In genomic region chr18:79940126-79940813, GRCh38 we compare ENCODE assay signal across 27 cellular contexts. TPM values are rescaled to one million over a fixed set of nuclear protein-coding genes. Genes with fewer than 3 reads are reported as not detected.
DNase-seq lines count a peak whose midpoint lies in the region; ATAC-seq and TF ChIP-seq lines count a peak whose summit lies in the region.
"Had no signal": no experiment of that assay in that cellular context is flagged by ENCODE, and none has a peak within 500 bp of the region (broad histone marks: within the 10 kb centered on the region; RNA-seq: fewer than 3 reads in every experiment).

No MANE protein-coding gene starts in this region.

- no peak overlapping the region for H3K27ac Mint-ChIP-seq in activated naive CD8-positive, alpha-beta T cell treated with anti-CD3 and anti-CD28 coated beads, Interleukin-2, amount 10 ng/mL, durations not matched to agents 7 days and 5 days
- no peak overlapping the region for H3K27ac Mint-ChIP-seq in activated naive CD8-positive, alpha-beta T cell treated with anti-CD3 and anti-CD28 coated beads, Interleukin-2, amount 50 U/mL, for 24 hours
- H3K27ac Mint-ChIP-seq in type B pancreatic cell: no peak overlapping the region
- H3K27ac Mint-ChIP-seq: activated B cell treated with CpG ODN at 0.5 μM for 24 hours; activated CD4-positive, alpha-beta memory T cell treated with anti-CD3 and anti-CD28 coated beads for 36 hours; activated naive CD4-positive, alpha-beta T cell treated with anti-CD3 and anti-CD28 coated beads, Interleukin-2, amount 10 ng/mL, durations not matched to agents 7 days and 5 days; progenitor cell of endocrine pancreas had no signal

- intact Hi-C loops in dorsolateral prefrontal cortex (cut with DNase I): loop anchor here in 1 of 2 donors (10.0 kb wide), 1 partner anchor 265 kb away; the partner anchor contains the start of gene CTDP1
- intact Hi-C loops in mucosa of descending colon (cut with DNase I, micrococcal nuclease): no loop called here

- ATAC-seq in activated naive CD8-positive, alpha-beta T cell treated with anti-CD3 and anti-CD28 coated beads, Interleukin-2, amount 10 ng/mL, durations not matched to agents 7 days and 5 days (ENCODE audit: low read depth): no peak
- no peak for ATAC-seq in activated naive CD8-positive, alpha-beta T cell treated with anti-CD3 and anti-CD28 coated beads, Interleukin-2, amount 50 U/mL, for 24 hours
- no peak for ATAC-seq in mucosa of descending colon

- POLR2A ChIA-PET in activated naive CD8-positive, alpha-beta T cell treated with anti-CD3 and anti-CD28 coated beads, Interleukin-2, amount 10 ng/mL, durations not matched to agents 7 days and 5 days (lab: Charles Lee): interaction anchor here (1.1 kb wide), 1 partner anchor 42 kb away, joined by 3 read pairs; no protein-coding TSS in a partner anchor

- peaks cover 12% of the 10 kb centered on the region for H3K4me1 Mint-ChIP-seq in activated naive CD8-positive, alpha-beta T cell treated with anti-CD3 and anti-CD28 coated beads, Interleukin-2, amount 10 ng/mL, durations not matched to agents 7 days and 5 days
- peaks cover 20% of the 10 kb centered on the region for H3K4me1 Mint-ChIP-seq in activated naive CD8-positive, alpha-beta T cell treated with anti-CD3 and anti-CD28 coated beads, Interleukin-2, amount 50 U/mL, for 24 hours
- H3K4me1 Mint-ChIP-seq in type B pancreatic cell (ENCODE audit: unreplicated experiment): peaks cover 10% of the 10 kb centered on the region

- no peaks in the 10 kb centered on the region for H3K27me3 Mint-ChIP-seq in activated naive CD8-positive, alpha-beta T cell treated with anti-CD3 and anti-CD28 coated beads, Interleukin-2, amount 10 ng/mL, durations not matched to agents 7 days and 5 days
- no peaks in the 10 kb centered on the region for H3K27me3 Mint-ChIP-seq in activated naive CD8-positive, alpha-beta T cell treated with anti-CD3 and anti-CD28 coated beads, Interleukin-2, amount 50 U/mL, for 24 hours
- no peaks in the 10 kb centered on the region for H3K27me3 Mint-ChIP-seq in type B pancreatic cell
- H3K27me3 Mint-ChIP-seq: activated B cell treated with CpG ODN at 0.5 μM for 24 hours; activated CD4-positive, alpha-beta memory T cell treated with anti-CD3 and anti-CD28 coated beads for 36 hours; activated naive CD4-positive, alpha-beta T cell treated with anti-CD3 and anti-CD28 coated beads, Interleukin-2, amount 10 ng/mL, durations not matched to agents 7 days and 5 days; central memory CD8-positive, alpha-beta T cell; progenitor cell of endocrine pancreas had no signal

- peaks cover 45% of the 10 kb centered on the region for H3K4me1 ChIP-seq in mucosa of descending colon (ENCODE audit: low read depth)

- H3K27ac ChIP-seq in dorsolateral prefrontal cortex: peak overlapping the region in 1 of 59 donors; percentile 37
- H3K27ac ChIP-seq: ascending aorta had no signal

- H3K4me3 ChIP-seq in dorsolateral prefrontal cortex (no peak overlapping the region), mucosa of descending colon (no peak overlapping the region)
- H3K4me3 ChIP-seq: ascending aorta had no signal

- H3K9me3 ChIP-seq in mucosa of descending colon: no peaks in the 10 kb centered on the region
- H3K9me3 ChIP-seq: ascending aorta had no signal

- no peaks in the 10 kb centered on the region for H3K27me3 ChIP-seq in dorsolateral prefrontal cortex
- H3K27me3 ChIP-seq: ascending aorta had no signal

- DNase-seq in activated naive CD8-positive, alpha-beta T cell treated with anti-CD3 and anti-CD28 coated beads, Interleukin-2, amount 10 ng/mL, durations not matched to agents 7 days and 5 days: peak; percentile 9
- no peak for DNase-seq in activated naive CD8-positive, alpha-beta T cell treated with anti-CD3 and anti-CD28 coated beads, Interleukin-2, amount 50 U/mL, for 24 hours
- DNase-seq in dorsolateral prefrontal cortex: peak in 7 of 10 donors; percentile 5 to 38 (median 20)
- peak; percentile 6 to 41 (median 30) for DNase-seq in mucosa of descending colon
- DNase-seq in type B pancreatic cell (ENCODE audit: extremely low spot score, unreplicated experiment): peak; percentile 25
- no peak for DNase-seq in NCI-H2196 treated with DMSO at 0.1 percent for 48 hours (lab: John Stamatoyannopoulos, UW; ENCODE audit: unreplicated experiment)
- DNase-seq in NCI-H2081 treated with DMSO at 0.1 percent for 48 hours (lab: John Stamatoyannopoulos, UW): no peak
- DNase-seq in MV-4-11 (lab: John Stamatoyannopoulos, UW): no peak
- DNase-seq: activated B cell treated with CpG ODN at 0.5 μM for 24 hours; activated CD4-positive, alpha-beta memory T cell treated with anti-CD3 and anti-CD28 coated beads for 36 hours; activated naive CD4-positive, alpha-beta T cell treated with anti-CD3 and anti-CD28 coated beads, Interleukin-2, amount 10 ng/mL, durations not matched to agents 7 days and 5 days; activated T-cell treated with anti-CD3 and anti-CD28 coated beads, Interleukin-2, amount 50 U/mL, for 1 hour; Calu3; KG1; kidney glomerular epithelial cell; midbrain; NCI-H1694; NCI-H2227 treated with DMSO at 0.1 percent for 48 hours; NCI-H774; stimulated activated CD4-positive, alpha-beta T cell treated with anti-CD3 and anti-CD28 coated beads, Interleukin-1b, Interleukin-23, amount 100 ng/mL, for 48 hours; T-helper 9 cell; trophoblast cell had no signal

- H3K4me3 Mint-ChIP-seq in activated naive CD8-positive, alpha-beta T cell treated with anti-CD3 and anti-CD28 coated beads, Interleukin-2, amount 10 ng/mL, durations not matched to agents 7 days and 5 days: no peak overlapping the region
- no peak overlapping the region for H3K4me3 Mint-ChIP-seq in activated naive CD8-positive, alpha-beta T cell treated with anti-CD3 and anti-CD28 coated beads, Interleukin-2, amount 50 U/mL, for 24 hours
- no peak overlapping the region for H3K4me3 Mint-ChIP-seq in type B pancreatic cell
- H3K4me3 Mint-ChIP-seq: activated B cell treated with CpG ODN at 0.5 μM for 24 hours; activated CD4-positive, alpha-beta memory T cell treated with anti-CD3 and anti-CD28 coated beads for 36 hours; activated naive CD4-positive, alpha-beta T cell treated with anti-CD3 and anti-CD28 coated beads, Interleukin-2, amount 10 ng/mL, durations not matched to agents 7 days and 5 days; central memory CD8-positive, alpha-beta T cell; nephron had no signal

- H3K36me3 Mint-ChIP-seq in activated naive CD8-positive, alpha-beta T cell treated with anti-CD3 and anti-CD28 coated beads, Interleukin-2, amount 10 ng/mL, durations not matched to agents 7 days and 5 days: peaks cover 52% of the 10 kb centered on the region
- peaks cover 44% of the 10 kb centered on the region for H3K36me3 Mint-ChIP-seq in activated naive CD8-positive, alpha-beta T cell treated with anti-CD3 and anti-CD28 coated beads, Interleukin-2, amount 50 U/mL, for 24 hours (ENCODE audit: low read depth)
- H3K36me3 Mint-ChIP-seq in type B pancreatic cell: peaks cover 44% of the 10 kb centered on the region

- H3K36me3 ChIP-seq in mucosa of descending colon (ENCODE audit: low read depth): no peaks in the 10 kb centered on the region

- TF ChIP-seq CTCF in dorsolateral prefrontal cortex (IDR thresholded peaks at IDR 0.05 in 54 of 56, conservative IDR thresholded peaks at IDR 0.05 in 2 of 56; ENCODE audit: low read depth in 1 of 56, partially characterized antibody in 56 of 56) (no peak), mucosa of descending colon (IDR thresholded peaks at IDR 0.05) (no peak), type B pancreatic cell (conservative IDR thresholded peaks at IDR 0.05) (no peak)

- peaks cover 3% of the 10 kb centered on the region for H3K9me3 Mint-ChIP-seq in activated naive CD8-positive, alpha-beta T cell treated with anti-CD3 and anti-CD28 coated beads, Interleukin-2, amount 10 ng/mL, durations not matched to agents 7 days and 5 days
- H3K9me3 Mint-ChIP-seq in activated naive CD8-positive, alpha-beta T cell treated with anti-CD3 and anti-CD28 coated beads, Interleukin-2, amount 50 U/mL, for 24 hours: peaks cover 8% of the 10 kb centered on the region
- H3K9me3 Mint-ChIP-seq in type B pancreatic cell: no peaks in the 10 kb centered on the region

RNA-seq across cellular contexts. Expression of gene SLC66A2, which starts 11.2 kb away (rescaled TPM):
- 10 to 100 TPM; 29.0 to 29.2 TPM for total RNA-seq in activated naive CD8-positive, alpha-beta T cell treated with anti-CD3 and anti-CD28 coated beads, Interleukin-2, amount 10 ng/mL, durations not matched to agents 7 days and 5 days
- 100 to 1,000 TPM in 40 of 120 experiments, 10 to 100 TPM in 80; 48.9 to 138 (median 96.6) TPM for total RNA-seq in dorsolateral prefrontal cortex
- total RNA-seq in mucosa of descending colon: 10 to 100 TPM; 54.5 to 90.1 (median 68.6) TPM
- total RNA-seq in type B pancreatic cell (ENCODE audit: low replicate concordance): 39.3 and 39.7 TPM in 2 replicates

RNA-seq across cellular contexts. Expression of gene HSBP1L1, which starts 24.2 kb away (rescaled TPM):
- 10 to 100 TPM; 14.0 to 18.0 TPM for total RNA-seq in activated naive CD8-positive, alpha-beta T cell treated with anti-CD3 and anti-CD28 coated beads, Interleukin-2, amount 10 ng/mL, durations not matched to agents 7 days and 5 days
- total RNA-seq in dorsolateral prefrontal cortex (10 to 100 TPM in 105 of 120 experiments, 1 to 10 TPM in 15; 5.7 to 22.6 (median 13.2) TPM), mucosa of descending colon (10 to 100 TPM; 33.8 to 73.7 (median 68.4) TPM), type B pancreatic cell (ENCODE audit: low replicate concordance) (9.9 and 25.0 TPM in 2 replicates)
- total RNA-seq: OCI-LY7 had no signal

RNA-seq across cellular contexts. Expression of gene TXNL4A, which starts 48.1 kb away (rescaled TPM):
- 100 to 1,000 TPM; 106 to 107 TPM for total RNA-seq in activated naive CD8-positive, alpha-beta T cell treated with anti-CD3 and anti-CD28 coated beads, Interleukin-2, amount 10 ng/mL, durations not matched to agents 7 days and 5 days
- total RNA-seq in dorsolateral prefrontal cortex (100 to 1,000 TPM in 43 of 120 experiments, 10 to 100 TPM in 77; 68.3 to 133 (median 95.2) TPM), mucosa of descending colon (10 to 100 TPM; 64.1 to 83.4 (median 76.7) TPM), type B pancreatic cell (ENCODE audit: low replicate concordance) (103 and 126 TPM in 2 replicates)

Comparison
In these comparisons a context has a peak if more than half of its experiments do, and no peak if none do; other contexts are left out.
1. DNase-seq: peak in activated naive CD8-positive, alpha-beta T cell treated with anti-CD3 and anti-CD28 coated beads, Interleukin-2, amount 10 ng/mL, durations not matched to agents 7 days and 5 days (single experiment), dorsolateral prefrontal cortex (7 of 10), mucosa of descending colon (3 of 3) and type B pancreatic cell (single experiment); none in activated naive CD8-positive, alpha-beta T cell treated with anti-CD3 and anti-CD28 coated beads, Interleukin-2, amount 50 U/mL, for 24 hours (single experiment), NCI-H2196 treated with DMSO at 0.1 percent for 48 hours (single experiment), NCI-H2081 treated with DMSO at 0.1 percent for 48 hours (single experiment) and MV-4-11 (single experiment).